10 cellular contexts compared by ENCODE assay signal in the genomic region with DNA sequence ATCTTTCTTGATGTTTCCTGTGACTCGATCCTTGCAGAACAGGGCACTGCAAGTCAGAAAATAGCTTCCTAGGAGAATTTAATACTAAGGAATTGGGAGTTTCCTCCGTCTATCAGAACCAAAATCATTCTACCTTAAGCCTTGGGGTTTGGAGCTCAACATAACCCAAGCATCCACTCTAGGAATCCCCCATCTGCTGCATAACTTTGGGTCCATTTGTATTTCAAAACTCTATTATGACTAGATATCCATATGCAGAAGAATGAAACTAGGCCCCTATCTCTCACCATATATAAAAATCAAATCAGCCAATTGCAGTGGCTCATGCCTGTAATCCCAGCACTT.
DNase-seq lines count a peak whose midpoint lies in the region; ATAC-seq and TF ChIP-seq lines count a peak whose summit lies in the region.
"Had no signal": no experiment of that assay in that cellular context is flagged by ENCODE, and none has a peak within 500 bp of the region (broad histone marks: within the 10 kb centered on the region; RNA-seq: fewer than 3 reads in every experiment).

No MANE protein-coding gene starts in this region.

- H3K4me1 ChIP-seq in breast epithelium: no peaks in the 10 kb centered on the region
- peaks cover 7% of the 10 kb centered on the region for H3K4me1 ChIP-seq in suprapubic skin
- H3K4me1 ChIP-seq in testis: no peaks in the 10 kb centered on the region

- H3K36me3 ChIP-seq in breast epithelium (no peaks in the 10 kb centered on the region), suprapubic skin (no peaks in the 10 kb centered on the region), testis (ENCODE audit: low read depth, missing control alignments) (no peaks in the 10 kb centered on the region)

- no peak for TF ChIP-seq POLR2A in breast epithelium (IDR thresholded peaks at IDR 0.05)
- no peak for TF ChIP-seq POLR2A in suprapubic skin (IDR thresholded peaks at IDR 0.05)
- TF ChIP-seq POLR2A in testis (IDR thresholded peaks at IDR 0.05): no peak

- WGBS in suprapubic skin: 62% methylated on average over 2 of the region's 2 CpGs
- WGBS in testis, 2 donors: 92 to 97% methylated on average over 2 of the region's 2 CpGs

- H3K4me3 Mint-ChIP-seq in MCF 10A (ENCODE audit: unreplicated experiment): no peak overlapping the region
- no peak overlapping the region for H3K4me3 Mint-ChIP-seq in activated T-helper 2 cell treated with anti-CD3 and anti-CD28 coated beads, Interferon-gamma antibody, Interleukin-2, Interleukin-4, amounts not matched to agents 10 μg/mL and 5 μg/mL and 100 μg/mL, durations not matched to agents 14 hours and 24 hours and 36 hours (ENCODE audit: low read depth)
- H3K4me3 Mint-ChIP-seq: CD14-positive monocyte had no signal

- no peak for TF ChIP-seq CTCF in MCF 10A (IDR thresholded peaks at IDR 0.05; ENCODE audit: unreplicated experiment)
- no peak for TF ChIP-seq CTCF in breast epithelium (IDR thresholded peaks at IDR 0.05)
- no peak for TF ChIP-seq CTCF in suprapubic skin (IDR thresholded peaks at IDR 0.05)
- TF ChIP-seq CTCF in testis (IDR thresholded peaks at IDR 0.05): no peak

- H3K9me3 Mint-ChIP-seq in MCF 10A (ENCODE audit: unreplicated experiment): peaks cover 15% of the 10 kb centered on the region
- peaks cover 20% of the 10 kb centered on the region for H3K9me3 Mint-ChIP-seq in activated T-helper 2 cell treated with anti-CD3 and anti-CD28 coated beads, Interferon-gamma antibody, Interleukin-2, Interleukin-4, amounts not matched to agents 10 μg/mL and 5 μg/mL and 100 μg/mL, durations not matched to agents 14 hours and 24 hours and 36 hours

- H3K4me3 ChIP-seq in breast epithelium: no peak overlapping the region
- H3K4me3 ChIP-seq in suprapubic skin: no peak overlapping the region
- no peak overlapping the region for H3K4me3 ChIP-seq in testis

- no TSS peak for BruUV-seq in MCF 10A (replicated peaks; lab: Mats Ljungman, UMichigan)

- DNase-seq in MCF 10A (ENCODE audit: unreplicated experiment) (no peak), breast epithelium (ENCODE audit: low spot score in 2 of 2) (no peak), suprapubic skin (ENCODE audit: low spot score in 2 of 2) (no peak), NCI-H1092 treated with DMSO at 0.1 percent for 48 hours (lab: John Stamatoyannopoulos, UW) (no peak), NCI-H446 (lab: John Stamatoyannopoulos, UW) (no peak), testis (no peak)
- DNase-seq in activated T-helper 2 cell treated with anti-CD3 and anti-CD28 coated beads, Interferon-gamma antibody, Interleukin-2, Interleukin-4, amounts not matched to agents 10 μg/mL and 5 μg/mL and 100 μg/mL, durations not matched to agents 14 hours and 24 hours and 36 hours (ENCODE audit: low spot score): no peak
- DNase-seq: right cardiac atrium had no signal

- peak; percentile 10 for ATAC-seq in HG02970 (IDR thresholded peaks at IDR 0.05; ENCODE audit: low FRiP score, unreplicated experiment)

- H3K27ac ChIP-seq in breast epithelium (no peak overlapping the region), suprapubic skin (peak overlapping the region; percentile 23), testis (no peak overlapping the region)

- H3K27me3 ChIP-seq in breast epithelium (no peaks in the 10 kb centered on the region), suprapubic skin (no peaks in the 10 kb centered on the region), testis (no peaks in the 10 kb centered on the region)

- TF ChIP-seq EP300 in suprapubic skin (IDR thresholded peaks at IDR 0.05): no peak

- POLR2A ChIA-PET in MCF 10A (lab: Yijun Ruan, JAX): interaction anchor here (0.6 to 3.1 kb wide), 9 partner anchors 9 to 158 kb away, joined by 3 to 15 read pairs (median 4); no protein-coding TSS in a partner anchor

- CTCF ChIA-PET in MCF 10A (lab: Yijun Ruan, JAX): interaction anchor here (0.8 to 7.2 kb wide), 10 partner anchors 9 to 187 kb away, joined by 3 to 48 read pairs (median 4); no protein-coding TSS in a partner anchor

- peaks cover 21% of the 10 kb centered on the region for H3K4me1 Mint-ChIP-seq in MCF 10A (ENCODE audit: insufficient read depth, unreplicated experiment)
- peaks cover 64% of the 10 kb centered on the region for H3K4me1 Mint-ChIP-seq in activated T-helper 2 cell treated with anti-CD3 and anti-CD28 coated beads, Interferon-gamma antibody, Interleukin-2, Interleukin-4, amounts not matched to agents 10 μg/mL and 5 μg/mL and 100 μg/mL, durations not matched to agents 14 hours and 24 hours and 36 hours (ENCODE audit: low read depth)

- intact Hi-C loops in MCF 10A (cut with micrococcal nuclease) (no loop called here), breast epithelium (cut with DNase I; ENCODE audit: low total_unique reads) (no loop called here), testis (cut with DNase I; ENCODE audit: low total_unique reads) (no loop called here)
- intact Hi-C loops in activated T-helper 2 cell treated with anti-CD3 and anti-CD28 coated beads, Interferon-gamma antibody, Interleukin-2, Interleukin-4, amounts not matched to agents 10 μg/mL and 5 μg/mL and 100 μg/mL, durations not matched to agents 14 hours and 24 hours and 36 hours (cut with micrococcal nuclease): loop anchor here (1.0 to 5.0 kb wide), 9 partner anchors 13 to 1329 kb away; a partner anchor contains a TSS

- H3K27me3 Mint-ChIP-seq in MCF 10A (ENCODE audit: insufficient read depth, unreplicated experiment): no peaks in the 10 kb centered on the region
- H3K27me3 Mint-ChIP-seq in activated T-helper 2 cell treated with anti-CD3 and anti-CD28 coated beads, Interferon-gamma antibody, Interleukin-2, Interleukin-4, amounts not matched to agents 10 μg/mL and 5 μg/mL and 100 μg/mL, durations not matched to agents 14 hours and 24 hours and 36 hours (ENCODE audit: low read depth): no peaks in the 10 kb centered on the region

- H3K36me3 Mint-ChIP-seq in MCF 10A (ENCODE audit: insufficient read depth, unreplicated experiment): no peaks in the 10 kb centered on the region
- H3K36me3 Mint-ChIP-seq in activated T-helper 2 cell treated with anti-CD3 and anti-CD28 coated beads, Interferon-gamma antibody, Interleukin-2, Interleukin-4, amounts not matched to agents 10 μg/mL and 5 μg/mL and 100 μg/mL, durations not matched to agents 14 hours and 24 hours and 36 hours (ENCODE audit: low read depth): peaks cover 18% of the 10 kb centered on the region
- H3K36me3 Mint-ChIP-seq: CD14-positive monocyte had no signal

- H3K9me3 ChIP-seq in breast epithelium (no peaks in the 10 kb centered on the region), suprapubic skin (no peaks in the 10 kb centered on the region), testis (no peaks in the 10 kb centered on the region)

- H3K27ac Mint-ChIP-seq in MCF 10A (ENCODE audit: low read depth, unreplicated experiment): peak overlapping the region; percentile 3
- H3K27ac Mint-ChIP-seq in activated T-helper 2 cell treated with anti-CD3 and anti-CD28 coated beads, Interferon-gamma antibody, Interleukin-2, Interleukin-4, amounts not matched to agents 10 μg/mL and 5 μg/mL and 100 μg/mL, durations not matched to agents 14 hours and 24 hours and 36 hours: peak overlapping the region; percentile 91
- H3K27ac Mint-ChIP-seq: CD14-positive monocyte had no signal
